ENCODE assay signal across 15 cellular contexts in the genomic region with DNA sequence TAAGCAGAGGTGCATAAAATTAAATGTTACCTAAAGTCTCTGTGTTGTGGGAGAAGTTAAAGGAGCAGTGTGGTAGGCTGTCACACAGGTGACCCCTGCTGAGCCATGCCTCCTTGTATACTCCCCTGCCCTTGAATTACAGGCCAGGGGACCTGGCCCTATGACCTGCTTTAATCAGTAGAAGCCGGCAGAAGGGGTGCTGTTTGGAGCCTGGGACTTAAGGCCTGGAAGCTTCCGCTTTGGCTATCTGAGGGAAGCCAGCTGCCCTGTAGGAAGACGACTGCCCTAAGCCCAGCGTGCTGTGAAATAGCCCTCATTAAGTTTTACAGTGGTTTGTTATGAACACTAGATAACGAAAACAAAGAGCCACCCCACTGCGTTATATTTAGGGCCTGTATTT. TPM values are rescaled to one million over a fixed set of nuclear protein-coding genes. Genes with fewer than 3 reads are reported as not detected.
A peak's percentile ranks its signal among the peaks of the same experiment; 100 is the strongest.
DNase-seq lines count a peak whose midpoint lies in the region; ATAC-seq and TF ChIP-seq lines count a peak whose summit lies in the region.
"Had no signal": no experiment of that assay in that cellular context is flagged by ENCODE, and none has a peak within 500 bp of the region (broad histone marks: within the 10 kb centered on the region; RNA-seq: fewer than 3 reads in every experiment).

No MANE protein-coding gene starts in this region.

- H3F3A ChIP-seq in PC-3 (ENCODE audit: low read length, unreplicated experiment) = no peaks in the 10 kb centered on the region
- H3F3A ChIP-seq in GM23248 (ENCODE audit: insufficient read depth) = 0 out of 2 replicates have a peak, but pooled peaks cover 3% of the 10 kb centered on the region

- H4K20me1 ChIP-seq in PC-3 (ENCODE audit: low read length) (no peaks in the 10 kb centered on the region), GM23248 (ENCODE audit: insufficient read depth) (no peaks in the 10 kb centered on the region)
- H4K20me1 ChIP-seq: BLaER1 had no signal

- CTCF ChIA-PET in PC-3 (lab: Charles Lee) = no interaction called here

- H3K9me2 ChIP-seq in PC-3 (replicated peaks; ENCODE audit: low read length) = no peaks in the 10 kb centered on the region
- H3K9me2 ChIP-seq in GM23248 (ENCODE audit: insufficient read depth) = no peaks in the 10 kb centered on the region

- no peak overlapping the region for H3K4me2 ChIP-seq in PC-3 (ENCODE audit: low read length)
- H3K4me2 ChIP-seq in GM23248 (ENCODE audit: unreplicated experiment) = no peak overlapping the region
- H3K4me2 ChIP-seq: BLaER1 had no signal

- H3K36me3 ChIP-seq in PC-3 (ENCODE audit: low read depth, low read length) (no peaks in the 10 kb centered on the region), GM23248 (ENCODE audit: low read depth) (no peaks in the 10 kb centered on the region)
- H3K36me3 ChIP-seq: BLaER1 had no signal

- TF ChIP-seq CTCF in VCaP (conservative IDR thresholded peaks at IDR 0.05) (no peak), PC-3 (conservative IDR thresholded peaks at IDR 0.05; ENCODE audit: low read depth, low read length) (no peak)

- H3K27me3 ChIP-seq in PC-3 (ENCODE audit: low read length) = no peaks in the 10 kb centered on the region
- H3K27me3 ChIP-seq in GM23248 (replicated peaks; ENCODE audit: insufficient read depth) = peaks cover 44% of the 10 kb centered on the region
- H3K27me3 ChIP-seq: BLaER1 had no signal

- no TSS peak for BruUV-seq in PC-3 (replicated peaks; lab: Mats Ljungman, UMichigan)

- H2AFZ ChIP-seq in PC-3 (ENCODE audit: low read length) (no peak overlapping the region), GM23248 (no peak overlapping the region)

- 70 to 74% methylated on average over 6 of the region's 6 CpGs for WGBS in GM23248 (ENCODE audit: low coverage in 1 of 2, low lambda C conversion rate in 2 of 2, missing lambda C conversion rate in 2 of 2), 2 experiments

- H3K9me3 ChIP-seq in PC-3 (ENCODE audit: low read length) (no peaks in the 10 kb centered on the region), GM23248 (ENCODE audit: low read depth) (no peaks in the 10 kb centered on the region)

- H3K27ac ChIP-seq in VCaP (0 out of 2 replicates have a peak overlapping the region, but pooled peaks have one; percentile 16), PC-3 (ENCODE audit: low read length) (no peak overlapping the region), GM23248 (no peak overlapping the region)
- H3K27ac ChIP-seq: BLaER1 had no signal

- ATAC-seq in GM21367 (IDR thresholded peaks at IDR 0.05; ENCODE audit: unreplicated experiment) (no peak), PC-3 (no peak)
- ATAC-seq: activated CD4-positive, alpha-beta T cell treated with anti-CD3 and anti-CD28 coated beads for 36 hours had no signal

- POLR2A ChIA-PET in PC-3 (lab: Charles Lee; ENCODE audit: unreplicated experiment) = no interaction called here

- H3K4me3 ChIP-seq in PC-3 (ENCODE audit: low read length) (no peak overlapping the region), GM23248 (no peak overlapping the region)
- H3K4me3 ChIP-seq: BLaER1 had no signal

- no peaks in the 10 kb centered on the region for H3K79me2 ChIP-seq in PC-3 (ENCODE audit: low read length)
- no peaks in the 10 kb centered on the region for H3K79me2 ChIP-seq in GM23248 (ENCODE audit: insufficient read depth)

- intact Hi-C loops in PC-3 (cut with micrococcal nuclease) = no loop called here

- H3K4me1 ChIP-seq in PC-3 (ENCODE audit: insufficient read depth, low read length) = peaks cover 4% of the 10 kb centered on the region; the same call in 1 of the 2 replicates
- H3K4me1 ChIP-seq in GM23248 (ENCODE audit: insufficient read depth) = no peaks in the 10 kb centered on the region
- H3K4me1 ChIP-seq: BLaER1 had no signal

- in situ Hi-C loops in GM23248 (cut with MboI) = no loop called here

- peak; percentile 6 for DNase-seq in HCEC 1CT
- peak; percentile 65 for DNase-seq in islet precursor cell
- DNase-seq in retina = peak; percentile 30
- DNase-seq in DMS53 treated with DMSO at 0.1 percent for 48 hours (lab: John Stamatoyannopoulos, UW; ENCODE audit: unreplicated experiment) = no peak
- no peak for DNase-seq in PC-3
- DNase-seq in GM23248 = no peak
- DNase-seq: activated CD4-positive, alpha-beta T cell treated with anti-CD3 and anti-CD28 coated beads for 36 hours; activated T-cell treated with anti-CD3 and anti-CD28 coated beads, Interleukin-2, amount 50 U/mL, for 24 hours; amygdala; NCI-H1105; stimulated activated CD4-positive, alpha-beta T cell treated with anti-CD3 and anti-CD28 coated beads, Interleukin-1b, Interleukin-23, amount 100 ng/mL, for 48 hours had no signal

- H3K9ac ChIP-seq in PC-3 (ENCODE audit: low read length) (no peak overlapping the region), GM23248 (no peak overlapping the region)
- H3K9ac ChIP-seq: BLaER1 had no signal

RNA-seq across cellular contexts. Expression of a gene that starts 34.1 kb away (rescaled TPM):
- total RNA-seq in PC-3 (2014; rRNA removed) = not detected in 2 replicates
- not detected in 2 replicates for total RNA-seq in GM23248 (2014; rRNA removed; shearing (Covaris generic))
- not detected in 2 replicates for polyA plus RNA-seq in GM23248 (2016; fragmentation: Nextera tagmentation; extraction: Ambion mirVana)
- total RNA-seq: G401 had no signal

Comparison
In these comparisons a context has a peak if more than half of its experiments do, and no peak if none do; other contexts are left out.
1. DNase-seq: peak in HCEC 1CT (single experiment), islet precursor cell (single experiment) and retina (single experiment); none in DMS53 treated with DMSO at 0.1 percent for 48 hours (single experiment), PC-3 (single experiment) and GM23248 (single experiment).